In genomic region chr3:4836516-4836915, GRCh38 we compare ENCODE assay signal across 30 cellular contexts.
DNase-seq lines count a peak whose midpoint lies in the region; ATAC-seq lines count a peak whose summit lies in the region.
"Had no signal": no experiment of that assay in that cellular context is flagged by ENCODE, and none has a peak within 500 bp of the region (broad histone marks: within the 10 kb centered on the region; RNA-seq: fewer than 3 reads in every experiment).

No MANE protein-coding gene starts in this region.

- H3K36me3 ChIP-seq in trophoblast cell (ENCODE audit: control insufficient read depth in 1 of 2, insufficient read depth in 2 of 2, low read length in 2 of 2) = no peaks in the 10 kb centered on the region
- H3K36me3 ChIP-seq: cardiac muscle cell, gastrocnemius medialis, SJSA1 had no signal

- no peak for DNase-seq in activated naive CD4-positive, alpha-beta T cell treated with anti-CD3 and anti-CD28 coated beads for 36 hours
- DNase-seq in activated naive CD4-positive, alpha-beta T cell (lab: John Stamatoyannopoulos, UW) = no peak
- DNase-seq in activated CD4-positive, alpha-beta memory T cell treated with anti-CD3 and anti-CD28 coated beads for 36 hours = no peak
- no peak for DNase-seq in activated naive CD8-positive, alpha-beta T cell treated with anti-CD3 and anti-CD28 coated beads, Interleukin-2, amount 10 ng/mL, durations not matched to agents 7 days and 5 days
- DNase-seq in trophoblast cell (no peak), DMS53 (lab: John Stamatoyannopoulos, UW) (no peak)
- DNase-seq: activated CD4-positive, CD25-positive, alpha-beta regulatory T cell treated with anti-CD3 and anti-CD28 coated beads, Interleukin-2, amount 50 U/mL, for 72 hours; activated gamma-delta T cell; C1 segment of cervical spinal cord; endodermal cell; esophagus squamous epithelium; gastrocnemius medialis; left cardiac atrium; mammary epithelial cell; MV-4-11; NCI-H1436 treated with DMSO at 0.1 percent for 48 hours; NCI-H510A; RPMI8226; stimulated activated CD4-positive, alpha-beta T cell treated with anti-CD3 and anti-CD28 coated beads, Interleukin-4, amount 100 ng/mL, for 24 hours; stimulated activated naive CD4-positive, alpha-beta T cell had no signal

- no peak overlapping the region for H3K14ac ChIP-seq in trophoblast cell (ENCODE audit: low read length)

- H3K4me3 Mint-ChIP-seq in activated naive CD4-positive, alpha-beta T cell treated with anti-CD3 and anti-CD28 coated beads for 36 hours = no peak overlapping the region
- no peak overlapping the region for H3K4me3 Mint-ChIP-seq in activated CD4-positive, alpha-beta memory T cell treated with anti-CD3 and anti-CD28 coated beads for 36 hours
- peak overlapping the region; percentile 81 for H3K4me3 Mint-ChIP-seq in activated naive CD8-positive, alpha-beta T cell treated with anti-CD3 and anti-CD28 coated beads, Interleukin-2, amount 10 ng/mL, durations not matched to agents 7 days and 5 days
- H3K4me3 Mint-ChIP-seq: endodermal cell had no signal

- H3K9ac ChIP-seq in trophoblast cell (ENCODE audit: low read length) = no peak overlapping the region

- H3K79me1 ChIP-seq in trophoblast cell (ENCODE audit: low read length) = peaks cover 23% of the 10 kb centered on the region

- POLR2A ChIA-PET in activated CD4-positive, alpha-beta memory T cell treated with anti-CD3 and anti-CD28 coated beads for 36 hours (lab: Charles Lee) = interaction anchor here (0.6 to 5.8 kb wide), 6 partner anchors 14 to 141 kb away, joined by 3 to 76 read pairs (median 7); partner anchors contain the start of gene BHLHE40
- POLR2A ChIA-PET in activated naive CD8-positive, alpha-beta T cell treated with anti-CD3 and anti-CD28 coated beads, Interleukin-2, amount 10 ng/mL, durations not matched to agents 7 days and 5 days (lab: Charles Lee) = interaction anchor here (0.6 to 17.1 kb wide), 6 partner anchors 14 to 145 kb away, joined by 3 to 489 read pairs (median 6); partner anchors contain the start of gene BHLHE40

- peak overlapping the region; percentile 44 for H2BK12ac ChIP-seq in trophoblast cell (ENCODE audit: low read length)

- WGBS in trophoblast cell (ENCODE audit: extremely low coverage, insufficient coverage, insufficient read length) = no CpG with 5 or more reads among the region's 2 CpGs

- peaks cover 84% of the 10 kb centered on the region for H3K4me1 Mint-ChIP-seq in activated naive CD4-positive, alpha-beta T cell treated with anti-CD3 and anti-CD28 coated beads for 36 hours (ENCODE audit: low read depth)
- peaks cover 87% of the 10 kb centered on the region for H3K4me1 Mint-ChIP-seq in activated CD4-positive, alpha-beta memory T cell treated with anti-CD3 and anti-CD28 coated beads for 36 hours (ENCODE audit: low read depth)
- peaks cover 80% of the 10 kb centered on the region for H3K4me1 Mint-ChIP-seq in activated naive CD8-positive, alpha-beta T cell treated with anti-CD3 and anti-CD28 coated beads, Interleukin-2, amount 10 ng/mL, durations not matched to agents 7 days and 5 days

- no peaks in the 10 kb centered on the region for H3K27me3 Mint-ChIP-seq in activated naive CD4-positive, alpha-beta T cell treated with anti-CD3 and anti-CD28 coated beads for 36 hours (ENCODE audit: low read depth)
- no peaks in the 10 kb centered on the region for H3K27me3 Mint-ChIP-seq in activated CD4-positive, alpha-beta memory T cell treated with anti-CD3 and anti-CD28 coated beads for 36 hours
- no peaks in the 10 kb centered on the region for H3K27me3 Mint-ChIP-seq in activated naive CD8-positive, alpha-beta T cell treated with anti-CD3 and anti-CD28 coated beads, Interleukin-2, amount 10 ng/mL, durations not matched to agents 7 days and 5 days

- peak overlapping the region; percentile 93 for H3K27ac Mint-ChIP-seq in activated naive CD4-positive, alpha-beta T cell treated with anti-CD3 and anti-CD28 coated beads for 36 hours
- H3K27ac Mint-ChIP-seq in activated CD4-positive, alpha-beta memory T cell treated with anti-CD3 and anti-CD28 coated beads for 36 hours = peak overlapping the region; percentile 84
- peak overlapping the region; percentile 96 for H3K27ac Mint-ChIP-seq in activated naive CD8-positive, alpha-beta T cell treated with anti-CD3 and anti-CD28 coated beads, Interleukin-2, amount 10 ng/mL, durations not matched to agents 7 days and 5 days
- H3K27ac Mint-ChIP-seq: endodermal cell, progenitor cell of endocrine pancreas had no signal

- intact Hi-C loops in activated naive CD4-positive, alpha-beta T cell treated with anti-CD3 and anti-CD28 coated beads for 36 hours (cut with micrococcal nuclease) = no loop called here
- intact Hi-C loops in activated CD4-positive, alpha-beta memory T cell treated with anti-CD3 and anti-CD28 coated beads for 36 hours (cut with micrococcal nuclease) = loop anchor here (10.0 kb wide), 1 partner anchor 342 kb away; the partner anchor contains the start of gene ITPR1

- H4K12ac ChIP-seq in trophoblast cell (ENCODE audit: low read depth, low read length) = no peak overlapping the region

- H3K4me2 ChIP-seq in trophoblast cell (ENCODE audit: low read length) = no peak overlapping the region

- peak overlapping the region; percentile 51 for H4K91ac ChIP-seq in trophoblast cell (ENCODE audit: low read depth, low read length)

- no peak overlapping the region for H3K18ac ChIP-seq in trophoblast cell (ENCODE audit: low read length)

- peaks cover 5% of the 10 kb centered on the region for H3K79me2 ChIP-seq in trophoblast cell (ENCODE audit: control insufficient read depth, insufficient read depth, low read length, poor library complexity)

- no peaks in the 10 kb centered on the region for H3K27me3 ChIP-seq in trophoblast cell (ENCODE audit: insufficient read depth, low read length)
- H3K27me3 ChIP-seq: cardiac muscle cell, esophagus squamous epithelium, gastrocnemius medialis, SJSA1, vagina had no signal

- no peak for ATAC-seq in activated naive CD8-positive, alpha-beta T cell treated with anti-CD3 and anti-CD28 coated beads, Interleukin-2, amount 10 ng/mL, durations not matched to agents 7 days and 5 days (ENCODE audit: low read depth)
- ATAC-seq in GM18498 (IDR thresholded peaks at IDR 0.05; ENCODE audit: unreplicated experiment) (no peak), HG02610 (IDR thresholded peaks at IDR 0.05; ENCODE audit: unreplicated experiment) (no peak)
- ATAC-seq: gastrocnemius medialis, HepG2, left cardiac atrium, sciatic nerve had no signal

- no peak overlapping the region for H2AFZ ChIP-seq in trophoblast cell (ENCODE audit: insufficient read depth, low read length, poor library complexity)

- no peak overlapping the region for H3K4me3 ChIP-seq in trophoblast cell (ENCODE audit: low read depth, low read length)
- H3K4me3 ChIP-seq: cardiac muscle cell, coronary artery, esophagus squamous epithelium, gastrocnemius medialis, SJSA1, thoracic aorta, vagina had no signal

- H3K9me3 Mint-ChIP-seq in activated naive CD4-positive, alpha-beta T cell treated with anti-CD3 and anti-CD28 coated beads for 36 hours = no peaks in the 10 kb centered on the region
- no peaks in the 10 kb centered on the region for H3K9me3 Mint-ChIP-seq in activated CD4-positive, alpha-beta memory T cell treated with anti-CD3 and anti-CD28 coated beads for 36 hours
- no peaks in the 10 kb centered on the region for H3K9me3 Mint-ChIP-seq in activated naive CD8-positive, alpha-beta T cell treated with anti-CD3 and anti-CD28 coated beads, Interleukin-2, amount 10 ng/mL, durations not matched to agents 7 days and 5 days
- H3K9me3 Mint-ChIP-seq: endodermal cell had no signal

- H3K4me1 ChIP-seq in trophoblast cell (ENCODE audit: control insufficient read depth in 1 of 2, insufficient read depth in 2 of 2, low read length in 2 of 2) = peaks cover 17 to 21% of the 10 kb centered on the region in 2 experiments
- H3K4me1 ChIP-seq: gastrocnemius medialis had no signal

- H3K36me3 Mint-ChIP-seq in activated naive CD4-positive, alpha-beta T cell treated with anti-CD3 and anti-CD28 coated beads for 36 hours (ENCODE audit: low read depth) = peaks cover 21% of the 10 kb centered on the region
- H3K36me3 Mint-ChIP-seq in activated CD4-positive, alpha-beta memory T cell treated with anti-CD3 and anti-CD28 coated beads for 36 hours = peaks cover 31% of the 10 kb centered on the region
- H3K36me3 Mint-ChIP-seq in activated naive CD8-positive, alpha-beta T cell treated with anti-CD3 and anti-CD28 coated beads, Interleukin-2, amount 10 ng/mL, durations not matched to agents 7 days and 5 days = peaks cover 36% of the 10 kb centered on the region

- no peak overlapping the region for H2AK5ac ChIP-seq in trophoblast cell (ENCODE audit: low read length)

- H2BK120ac ChIP-seq in trophoblast cell (ENCODE audit: insufficient read depth, low read length, poor library complexity) = no peak overlapping the region

- no peak overlapping the region for H3K23ac ChIP-seq in trophoblast cell (ENCODE audit: low read length)

- H3K4ac ChIP-seq in trophoblast cell (ENCODE audit: low read depth, low read length) = no peak overlapping the region

- no peak overlapping the region for H3K27ac ChIP-seq in trophoblast cell (ENCODE audit: low read depth, low read length)
- H3K27ac ChIP-seq: cardiac muscle cell, coronary artery, gastrocnemius medialis, SJSA1, thoracic aorta, vagina had no signal

- no peak overlapping the region for H2BK5ac ChIP-seq in trophoblast cell (ENCODE audit: low read depth, low read length, poor library complexity)

- no peaks in the 10 kb centered on the region for H3K9me3 ChIP-seq in trophoblast cell (ENCODE audit: insufficient read depth, low read depth, low read length)
- H3K9me3 ChIP-seq: esophagus squamous epithelium, gastrocnemius medialis, SJSA1, thoracic aorta, vagina had no signal

- H4K8ac ChIP-seq in trophoblast cell (ENCODE audit: low read depth, low read length) = no peak overlapping the region

- CTCF ChIA-PET in activated naive CD4-positive, alpha-beta T cell treated with anti-CD3 and anti-CD28 coated beads for 36 hours (lab: Charles Lee) = interaction anchor here (0.7 to 4.4 kb wide), 5 partner anchors 11 to 142 kb away, joined by 3 to 29 read pairs (median 4); no protein-coding TSS in a partner anchor
- CTCF ChIA-PET in activated CD4-positive, alpha-beta memory T cell treated with anti-CD3 and anti-CD28 coated beads for 36 hours (lab: Charles Lee) = interaction anchor here (3.2 to 4.5 kb wide), 3 partner anchors 14 to 189 kb away, joined by 14 to 30 read pairs (median 20); partner anchors contain the start of gene BHLHE40
